ENCODE assay signal across 20 cellular contexts in the genomic region with DNA sequence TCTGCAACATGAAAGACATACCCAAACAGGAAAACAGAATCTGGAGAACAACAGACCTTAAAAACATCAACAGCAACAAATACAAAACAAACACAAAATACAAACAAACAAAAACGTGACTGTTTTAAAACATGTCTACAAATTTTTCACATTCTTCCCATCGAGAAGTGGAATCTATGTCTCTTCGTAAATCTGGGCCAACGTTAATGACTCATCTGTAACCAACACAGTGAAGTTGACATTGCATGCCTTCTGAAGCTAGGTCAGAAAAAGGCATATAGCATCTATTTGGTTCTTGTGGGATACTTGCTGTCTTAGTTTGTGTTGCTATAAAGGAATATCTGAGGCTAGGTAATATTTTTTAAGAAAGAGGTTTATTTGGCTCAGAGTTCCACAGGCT.
DNase-seq lines count a peak whose midpoint lies in the region; TF ChIP-seq lines count a peak whose summit lies in the region.
"Had no signal": no experiment of that assay in that cellular context is flagged by ENCODE, and none has a peak within 500 bp of the region (broad histone marks: within the 10 kb centered on the region; RNA-seq: fewer than 3 reads in every experiment).

No MANE protein-coding gene starts in this region.

- peaks cover 0 to 3% (median 2%) of the 10 kb centered on the region in 3 donors for H3K27me3 Mint-ChIP-seq in CD14-positive monocyte (ENCODE audit: low read depth in 3 of 3)
- H3K27me3 Mint-ChIP-seq: activated naive CD8-positive, alpha-beta T cell treated with anti-CD3 and anti-CD28 coated beads for 36 hours; stimulated activated naive CD8-positive, alpha-beta T cell treated with anti-CD3 and anti-CD28 coated beads, Interleukin-15, Interleukin-2, amounts not matched to agents 100 ng/mL and 50 ng/mL, for 24 hours had no signal

- peaks cover 39% of the 10 kb centered on the region for H3K4me1 Mint-ChIP-seq in CD14-positive monocyte
- H3K4me1 Mint-ChIP-seq: activated naive CD8-positive, alpha-beta T cell treated with anti-CD3 and anti-CD28 coated beads for 36 hours; CD4-positive, alpha-beta memory T cell had no signal

- DNase-seq in CD14-positive monocyte (ENCODE audit: low spot score) (no peak), LHCN-M2 (ENCODE audit: low read depth) (peak; percentile 70), epidermal melanocyte (ENCODE audit: insufficient read length, low spot score) (peak; percentile 59), renal cortical epithelial cell (ENCODE audit: low read depth) (peak; percentile 19), DMS 273 (lab: John Stamatoyannopoulos, UW; ENCODE audit: unreplicated experiment) (no peak), NCI-H1105 (lab: John Stamatoyannopoulos, UW) (no peak), NK-92 (lab: John Stamatoyannopoulos, UW; ENCODE audit: unreplicated experiment) (no peak), NCI-H345 treated with DMSO at 0.1 percent for 48 hours (lab: John Stamatoyannopoulos, UW; ENCODE audit: unreplicated experiment) (no peak)
- DNase-seq: activated CD4-positive, alpha-beta T cell treated with anti-CD3 and anti-CD28 coated beads for 4 hours; activated naive CD8-positive, alpha-beta T cell treated with anti-CD3 and anti-CD28 coated beads for 36 hours; activated T-cell treated with anti-CD3 and anti-CD28 coated beads, Interleukin-2, amount 50 U/mL, for 4 hours; CD4-positive, alpha-beta memory T cell; hypothalamus; left colon; MM.1S; mucosa of descending colon; NCI-H2171 treated with DMSO at 0.1 percent for 48 hours; SIG-M5; stimulated activated CD4-positive, alpha-beta T cell treated with anti-CD3 and anti-CD28 coated beads, Interleukin-12 subunit alpha, Interleukin-12 subunit beta, amount 100 ng/mL, for 4 hours had no signal

- intact Hi-C loops in CD14-positive monocyte (cut with micrococcal nuclease): no loop called here

- H3K36me3 Mint-ChIP-seq in CD14-positive monocyte: no peaks in the 10 kb centered on the region
- H3K36me3 Mint-ChIP-seq: activated naive CD8-positive, alpha-beta T cell treated with anti-CD3 and anti-CD28 coated beads for 36 hours; CD4-positive, alpha-beta memory T cell had no signal

- H3K4me3 Mint-ChIP-seq in CD14-positive monocyte: no peak overlapping the region
- H3K4me3 Mint-ChIP-seq: activated naive CD8-positive, alpha-beta T cell treated with anti-CD3 and anti-CD28 coated beads for 36 hours; activated T-cell treated with anti-CD3 and anti-CD28 coated beads, Interleukin-2, amount 50 U/mL, for 4 hours; CD4-positive, alpha-beta memory T cell; stimulated activated naive CD8-positive, alpha-beta T cell treated with anti-CD3 and anti-CD28 coated beads, Interleukin-15, Interleukin-2, amounts not matched to agents 100 ng/mL and 50 ng/mL, for 24 hours had no signal

- H3K27ac Mint-ChIP-seq in CD14-positive monocyte: peak overlapping the region in 5 of 7 donors; percentile 57 to 93 (median 87)
- H3K27ac Mint-ChIP-seq: activated naive CD8-positive, alpha-beta T cell treated with anti-CD3 and anti-CD28 coated beads for 36 hours; CD4-positive, alpha-beta memory T cell; stimulated activated naive CD8-positive, alpha-beta T cell treated with anti-CD3 and anti-CD28 coated beads, Interleukin-15, Interleukin-2, amounts not matched to agents 100 ng/mL and 50 ng/mL, for 24 hours had no signal

- no peak for TF ChIP-seq CTCF in CD14-positive monocyte (IDR thresholded peaks at IDR 0.05)

- peaks cover 0 to 4% (median 2%) of the 10 kb centered on the region in 7 donors for H3K9me3 Mint-ChIP-seq in CD14-positive monocyte
- H3K9me3 Mint-ChIP-seq: activated T-cell treated with anti-CD3 and anti-CD28 coated beads, Interleukin-2, amount 50 U/mL, for 4 hours had no signal

Comparison
In these comparisons a context has a peak if more than half of its experiments do, and no peak if none do; other contexts are left out.
1. DNase-seq: peak in LHCN-M2 (single experiment), epidermal melanocyte (single experiment) and renal cortical epithelial cell (single experiment); none in CD14-positive monocyte (single experiment), DMS 273 (single experiment), NCI-H1105 (single experiment), NK-92 (single experiment) and NCI-H345 treated with DMSO at 0.1 percent for 48 hours (single experiment).